Comparison of ENCODE assay signal across 10 cellular contexts in genomic region chr11:72737341-72737740, GRCh38. TPM values are rescaled to one million over a fixed set of nuclear protein-coding genes. Genes with fewer than 3 reads are reported as not detected.
A peak's percentile ranks its signal among the peaks of the same experiment; 100 is the strongest.
DNase-seq lines count a peak whose midpoint lies in the region; ATAC-seq and TF ChIP-seq lines count a peak whose summit lies in the region.
"Had no signal": no experiment of that assay in that cellular context is flagged by ENCODE, and none has a peak within 500 bp of the region (broad histone marks: within the 10 kb centered on the region; RNA-seq: fewer than 3 reads in every experiment).

No MANE protein-coding gene starts in this region.

- intact Hi-C loops in left lung (cut with DNase I): no loop called here

- no peak for TF ChIP-seq POLR2A in suprapubic skin (IDR thresholded peaks at IDR 0.05)

- WGBS in suprapubic skin: 72% methylated on average over 1 of the region's 1 CpG

- H3K27me3 Mint-ChIP-seq in activated T-cell treated with anti-CD3 and anti-CD28 coated beads, Interleukin-2, amount 50 U/mL, for 72 hours (ENCODE audit: low read depth): no peaks in the 10 kb centered on the region
- H3K27me3 Mint-ChIP-seq in activated T-helper 17 cell treated with anti-CD3 and anti-CD28 coated beads, Interleukin-2, amount 50 U/mL, for 72 hours: no peaks in the 10 kb centered on the region

- peaks cover 37 to 100% of the 10 kb centered on the region in 2 donors for H3K4me1 ChIP-seq in left lung
- peaks cover 49% of the 10 kb centered on the region for H3K4me1 ChIP-seq in suprapubic skin

- no peak for DNase-seq in activated T-cell treated with anti-CD3 and anti-CD28 coated beads, Interleukin-2, amount 50 U/mL, for 72 hours
- DNase-seq in activated T-cell treated with anti-CD3 and anti-CD28 coated beads for 4 hours (no peak), left lung (no peak), suprapubic skin (ENCODE audit: low spot score in 2 of 2) (no peak), NCI-H2107 (lab: John Stamatoyannopoulos, UW) (no peak), DMS153 treated with DMSO at 0.1 percent for 48 hours (lab: John Stamatoyannopoulos, UW; ENCODE audit: unreplicated experiment) (no peak)
- DNase-seq: dorsolateral prefrontal cortex, NCI-H2171 had no signal

- TF ChIP-seq CTCF in left lung (IDR thresholded peaks at IDR 0.05) (no peak), suprapubic skin (IDR thresholded peaks at IDR 0.05) (no peak)

- peak overlapping the region; percentile 55 to 61 for H3K4me3 Mint-ChIP-seq in activated T-cell treated with anti-CD3 and anti-CD28 coated beads, Interleukin-2, amount 50 U/mL, for 72 hours
- H3K4me3 Mint-ChIP-seq in activated T-helper 17 cell treated with anti-CD3 and anti-CD28 coated beads, Interleukin-2, amount 50 U/mL, for 72 hours: peak overlapping the region; percentile 68

- H3K36me3 ChIP-seq in left lung (peaks cover 0 to 2% of the 10 kb centered on the region in 2 donors), suprapubic skin (no peaks in the 10 kb centered on the region)

- peak overlapping the region in 1 of 2 donors; percentile 44 for H3K4me3 ChIP-seq in left lung
- H3K4me3 ChIP-seq in suprapubic skin: no peak overlapping the region
- H3K4me3 ChIP-seq: dorsolateral prefrontal cortex had no signal

- ATAC-seq in activated T-cell treated with anti-CD3 and anti-CD28 coated beads, Interleukin-2, amount 50 U/mL, for 72 hours (replicated peaks in 1 of 2): no peak
- ATAC-seq in activated T-helper 17 cell treated with anti-CD3 and anti-CD28 coated beads, Interleukin-2, amount 50 U/mL, for 72 hours (replicated peaks): no peak
- ATAC-seq in left lung (no peak), GM21619 (IDR thresholded peaks at IDR 0.05; ENCODE audit: unreplicated experiment) (no peak)

- no peaks in the 10 kb centered on the region for H3K9me3 Mint-ChIP-seq in activated T-cell treated with anti-CD3 and anti-CD28 coated beads, Interleukin-2, amount 50 U/mL, for 72 hours
- no peaks in the 10 kb centered on the region for H3K9me3 Mint-ChIP-seq in activated T-helper 17 cell treated with anti-CD3 and anti-CD28 coated beads, Interleukin-2, amount 50 U/mL, for 72 hours

- H3K4me1 Mint-ChIP-seq in activated T-cell treated with anti-CD3 and anti-CD28 coated beads, Interleukin-2, amount 50 U/mL, for 72 hours (ENCODE audit: low read depth): peaks cover 71% of the 10 kb centered on the region
- peaks cover 40% of the 10 kb centered on the region for H3K4me1 Mint-ChIP-seq in activated T-helper 17 cell treated with anti-CD3 and anti-CD28 coated beads, Interleukin-2, amount 50 U/mL, for 72 hours

- H3K27me3 ChIP-seq in left lung (no peaks in the 10 kb centered on the region), suprapubic skin (no peaks in the 10 kb centered on the region)
- H3K27me3 ChIP-seq: dorsolateral prefrontal cortex had no signal

- H3K36me3 Mint-ChIP-seq in activated T-cell treated with anti-CD3 and anti-CD28 coated beads, Interleukin-2, amount 50 U/mL, for 72 hours (ENCODE audit: insufficient read depth in 2 of 2): peaks cover 0 to 2% of the 10 kb centered on the region in 2 donors
- no peaks in the 10 kb centered on the region for H3K36me3 Mint-ChIP-seq in activated T-helper 17 cell treated with anti-CD3 and anti-CD28 coated beads, Interleukin-2, amount 50 U/mL, for 72 hours (ENCODE audit: low read depth)

- TF ChIP-seq EP300 in suprapubic skin (IDR thresholded peaks at IDR 0.05): no peak

- H3K9me3 ChIP-seq in left lung: no peaks in the 10 kb centered on the region
- H3K9me3 ChIP-seq in suprapubic skin: no peaks in the 10 kb centered on the region

- H3K27ac ChIP-seq in left lung (peak overlapping the region; percentile 83 to 91), suprapubic skin (peak overlapping the region; percentile 50)

- H3K27ac Mint-ChIP-seq in activated T-cell treated with anti-CD3 and anti-CD28 coated beads, Interleukin-2, amount 50 U/mL, for 72 hours: peak overlapping the region; percentile 93
- peak overlapping the region; percentile 93 for H3K27ac Mint-ChIP-seq in activated T-helper 17 cell treated with anti-CD3 and anti-CD28 coated beads, Interleukin-2, amount 50 U/mL, for 72 hours

RNA-seq across cellular contexts. Expression of gene ARAP1, which starts 14.9 kb away (rescaled TPM):
- 10 to 100 TPM; 81.7 to 93.4 TPM for total RNA-seq in activated T-cell treated with anti-CD3 and anti-CD28 coated beads, Interleukin-2, amount 50 U/mL, for 72 hours
- total RNA-seq in activated T-helper 17 cell treated with anti-CD3 and anti-CD28 coated beads, Interleukin-2, amount 50 U/mL, for 72 hours: 100 to 1,000 TPM in 1 of 2 donors, 10 to 100 TPM in 1; 98.0 to 216 TPM
- total RNA-seq in left lung (100 to 1,000 TPM; 172 to 222 TPM), suprapubic skin (100 to 1,000 TPM in 1 of 4 donors, 10 to 100 TPM in 3; 53.8 to 126 (median 88.8) TPM)

RNA-seq across cellular contexts. Expression of gene STARD10, which starts 56.5 kb away (rescaled TPM):
- 10 to 100 TPM; 31.9 to 41.3 TPM for total RNA-seq in activated T-cell treated with anti-CD3 and anti-CD28 coated beads, Interleukin-2, amount 50 U/mL, for 72 hours
- 10 to 100 TPM in 1 of 2 donors, 1 to 10 TPM in 1; 7.7 to 16.4 TPM for total RNA-seq in activated T-helper 17 cell treated with anti-CD3 and anti-CD28 coated beads, Interleukin-2, amount 50 U/mL, for 72 hours
- total RNA-seq in left lung: 100 to 1,000 TPM in 1 of 2 donors, 10 to 100 TPM in 1; 83.8 to 119 TPM
- total RNA-seq in suprapubic skin: 10 to 100 TPM; 76.3 to 83.0 (median 79.4) TPM
